Comparison of ENCODE assay signal across 23 cellular contexts in genomic region chr2:74533464-74533863, GRCh38. TPM values are rescaled to one million over a fixed set of nuclear protein-coding genes. Genes with fewer than 3 reads are reported as not detected.
"Had no signal": no experiment of that assay in that cellular context is flagged by ENCODE, and none has a peak within 500 bp of the region (broad histone marks: within the 10 kb centered on the region; RNA-seq: fewer than 3 reads in every experiment).

No MANE protein-coding gene starts in this region.

- H3K36me3 Mint-ChIP-seq: mesothelial cell of epicardium had no signal

- H3K9me3 Mint-ChIP-seq: activated CD4-positive, alpha-beta T cell treated with anti-CD3 and anti-CD28 coated beads, Interleukin-2, amount 10 ng/mL, durations not matched to agents 24 days and 14 days; activated CD8-positive, alpha-beta T cell treated with anti-CD3 and anti-CD28 coated beads for 36 hours; activated naive CD4-positive, alpha-beta T cell treated with anti-CD3 and anti-CD28 coated beads, Interleukin-2, amount 10 ng/mL, durations not matched to agents 7 days and 5 days; mesothelial cell of epicardium; naive thymus-derived CD8-positive, alpha-beta T cell; stimulated activated naive CD8-positive, alpha-beta T cell treated with anti-CD3 and anti-CD28 coated beads, Interleukin-15, amount 100 ng/mL, for 72 hours; T-cell; T-helper 2 cell treated with Interferon-gamma antibody and Interleukin-4, amounts not matched to agents 5 μg/mL and 100 μg/mL, for 36 hours had no signal

- DNase-seq: activated CD4-positive, alpha-beta T cell treated with anti-CD3 and anti-CD28 coated beads, Interleukin-2, amount 10 ng/mL, durations not matched to agents 24 days and 14 days; activated CD8-positive, alpha-beta memory T cell treated with anti-CD3 and anti-CD28 coated beads, Interleukin-2, amount 10 ng/mL, durations not matched to agents 7 days and 5 days; activated CD8-positive, alpha-beta T cell treated with anti-CD3 and anti-CD28 coated beads for 36 hours; activated effector memory CD4-positive, alpha-beta T cell treated with anti-CD3 and anti-CD28 coated beads, Interleukin-2, amount 50 U/mL, for 16 hours; activated naive CD4-positive, alpha-beta T cell treated with anti-CD3 and anti-CD28 coated beads, Interleukin-2, amount 10 ng/mL, durations not matched to agents 7 days and 5 days; activated T-cell treated with anti-CD3 and anti-CD28 coated beads for 4 hours; amygdala; foreskin fibroblast; heart right ventricle; islet precursor cell; left colon; naive thymus-derived CD8-positive, alpha-beta T cell; stimulated activated CD4-positive, alpha-beta T cell treated with anti-CD3 and anti-CD28 coated beads, Interleukin-12 subunit alpha, Interleukin-12 subunit beta, amount 100 ng/mL, for 4 hours; stimulated activated naive CD8-positive, alpha-beta T cell treated with anti-CD3 and anti-CD28 coated beads, Interleukin-15, amount 100 ng/mL, for 72 hours; T-cell had no signal

- H3K27ac Mint-ChIP-seq: activated CD4-positive, alpha-beta T cell treated with anti-CD3 and anti-CD28 coated beads, Interleukin-2, amount 10 ng/mL, durations not matched to agents 24 days and 14 days; activated CD8-positive, alpha-beta memory T cell treated with anti-CD3 and anti-CD28 coated beads, Interleukin-2, amount 10 ng/mL, durations not matched to agents 7 days and 5 days; activated CD8-positive, alpha-beta T cell treated with anti-CD3 and anti-CD28 coated beads for 36 hours; activated naive CD4-positive, alpha-beta T cell treated with anti-CD3 and anti-CD28 coated beads, Interleukin-2, amount 10 ng/mL, durations not matched to agents 7 days and 5 days; mesothelial cell of epicardium; stimulated activated naive CD8-positive, alpha-beta T cell treated with anti-CD3 and anti-CD28 coated beads, Interleukin-15, amount 100 ng/mL, for 72 hours; T-cell; T-helper 2 cell treated with Interferon-gamma antibody and Interleukin-4, amounts not matched to agents 5 μg/mL and 100 μg/mL, for 36 hours had no signal

- H3K27me3 Mint-ChIP-seq: activated CD8-positive, alpha-beta T cell treated with anti-CD3 and anti-CD28 coated beads for 36 hours had no signal

- H3K4me3 Mint-ChIP-seq: activated CD4-positive, alpha-beta T cell treated with anti-CD3 and anti-CD28 coated beads, Interleukin-2, amount 10 ng/mL, durations not matched to agents 24 days and 14 days; activated CD8-positive, alpha-beta memory T cell treated with anti-CD3 and anti-CD28 coated beads, Interleukin-2, amount 10 ng/mL, durations not matched to agents 7 days and 5 days; activated CD8-positive, alpha-beta T cell treated with anti-CD3 and anti-CD28 coated beads for 36 hours; activated naive CD4-positive, alpha-beta T cell treated with anti-CD3 and anti-CD28 coated beads, Interleukin-2, amount 10 ng/mL, durations not matched to agents 7 days and 5 days; mesothelial cell of epicardium; naive thymus-derived CD8-positive, alpha-beta T cell; stimulated activated naive CD8-positive, alpha-beta T cell treated with anti-CD3 and anti-CD28 coated beads, Interleukin-15, amount 100 ng/mL, for 72 hours; T-cell; T-helper 2 cell treated with Interferon-gamma antibody and Interleukin-4, amounts not matched to agents 5 μg/mL and 100 μg/mL, for 36 hours had no signal

RNA-seq across cellular contexts. Expression of gene DQX1, which starts 7.4 kb away (rescaled TPM):
- total RNA-seq: epithelial cell of proximal tubule, fibroblast of lung, prostate gland had no signal

RNA-seq across cellular contexts. Expression of gene TLX2, which starts 19.2 kb away (rescaled TPM):
- total RNA-seq: cerebellum; epithelial cell of proximal tubule; heart right ventricle; lung; mesothelial cell of epicardium; naive thymus-derived CD8-positive, alpha-beta T cell; osteocyte had no signal
